Comparison of ENCODE assay signal across 9 cellular contexts in genomic region chr20:25685276-25686080, GRCh38. TPM values are rescaled to one million over a fixed set of nuclear protein-coding genes. Genes with fewer than 3 reads are reported as not detected.
DNase-seq lines count a peak whose midpoint lies in the region; ATAC-seq and TF ChIP-seq lines count a peak whose summit lies in the region.
"Had no signal": no experiment of that assay in that cellular context is flagged by ENCODE, and none has a peak within 500 bp of the region (broad histone marks: within the 10 kb centered on the region; RNA-seq: fewer than 3 reads in every experiment).

No MANE protein-coding gene starts in this region.

- ATAC-seq in GM18511 (IDR thresholded peaks at IDR 0.05; ENCODE audit: unreplicated experiment): peak; percentile 96
- peak; percentile 91 for ATAC-seq in GM21619 (IDR thresholded peaks at IDR 0.05; ENCODE audit: unreplicated experiment)
- ATAC-seq in HG03442 (IDR thresholded peaks at IDR 0.05; ENCODE audit: unreplicated experiment): peak; percentile 82
- peak; percentile 18 for ATAC-seq in esophagus mucosa

- H3K36me3 ChIP-seq in transverse colon (peaks cover 0 to 17% (median 6%) of the 10 kb centered on the region in 4 donors), stomach (peaks cover 8 to 51% (median 50%) of the 10 kb centered on the region in 4 donors)

- in situ Hi-C loops in transverse colon (cut with MboI; ENCODE audit: low pct_ligation_motif_present in 1 of 4, low pct_unique_long_range_greater_than_20kb in 1 of 4, low sequenced_read_pairs in 3 of 4): loop anchor here in 1 of 4 donors (25.0 kb wide), 1 partner anchor 177 kb away; no protein-coding TSS in a partner anchor

- TF ChIP-seq EP300 in transverse colon (IDR thresholded peaks at IDR 0.05; ENCODE audit: low read depth): no peak
- no peak for TF ChIP-seq EP300 in stomach (IDR thresholded peaks at IDR 0.05)

- H3K9me3 ChIP-seq in transverse colon (no peaks in the 10 kb centered on the region), stomach (no peaks in the 10 kb centered on the region)

- DNase-seq in erythroblast (lab: John Stamatoyannopoulos, UW): no peak
- DNase-seq in transverse colon: no peak
- DNase-seq in stomach: no peak
- no peak for DNase-seq in NCI-H82 (lab: John Stamatoyannopoulos, UW)
- DNase-seq: dermis blood vessel endothelial cell had no signal

- H3K27ac ChIP-seq in transverse colon (no peak overlapping the region), stomach (no peak overlapping the region)

- H3K27me3 ChIP-seq in transverse colon (no peaks in the 10 kb centered on the region), stomach (no peaks in the 10 kb centered on the region)

- TF ChIP-seq POLR2A in erythroblast (IDR thresholded peaks at IDR 0.05; ENCODE audit: low read length) (no peak), transverse colon (IDR thresholded peaks at IDR 0.05) (no peak), stomach (IDR thresholded peaks at IDR 0.05) (no peak)

- 73 to 100% methylated on average over 2 to 9 of the region's 9 CpGs for WGBS in transverse colon (ENCODE audit: low coverage in 1 of 2), 2 donors
- WGBS in stomach, 5 donors: 87 to 95% (median 90%) methylated on average over 8 to 9 of the region's 9 CpGs

- TF ChIP-seq CTCF in transverse colon (IDR thresholded peaks at IDR 0.05): no peak
- no peak for TF ChIP-seq CTCF in stomach (IDR thresholded peaks at IDR 0.05)

- intact Hi-C loops in transverse colon (cut with DNase I; ENCODE audit: low total_unique reads): no loop called here
- intact Hi-C loops in stomach (cut with DNase I; ENCODE audit: low total_unique reads): no loop called here

- H3K4me1 ChIP-seq in transverse colon: no peaks in the 10 kb centered on the region
- H3K4me1 ChIP-seq in stomach: no peaks in the 10 kb centered on the region

- H3K4me3 ChIP-seq in transverse colon (no peak overlapping the region), stomach (no peak overlapping the region)

RNA-seq across cellular contexts. Expression of gene ZNF337, which starts 11.2 kb away (rescaled TPM):
- total RNA-seq in esophagus mucosa (5.7 TPM), transverse colon (10 to 100 TPM in 2 of 4 donors, 1 to 10 TPM in 2; 5.2 to 17.1 (median 11.0) TPM), stomach (10 to 100 TPM; 10.4 to 21.0 (median 16.7) TPM)
- 10 to 100 TPM in 1 of 3 donors, 1 to 10 TPM in 2; 3.5 to 14.4 (median 5.5) TPM for polyA plus RNA-seq in stomach

Comparison
In these comparisons a context has a peak if more than half of its experiments do, and no peak if none do; other contexts are left out.
1. ATAC-seq: peak in every context shown above with its lines; median percentile 96 in GM18511; 91 in GM21619; 82 in HG03442; 18 in esophagus mucosa.